ENCODE assay signal across 16 cellular contexts in genomic region chr6:18513253-18513798, GRCh38.
DNase-seq lines count a peak whose midpoint lies in the region; ATAC-seq and TF ChIP-seq lines count a peak whose summit lies in the region.
"Had no signal": no experiment of that assay in that cellular context is flagged by ENCODE, and none has a peak within 500 bp of the region (broad histone marks: within the 10 kb centered on the region; RNA-seq: fewer than 3 reads in every experiment).

No MANE protein-coding gene starts in this region.

- DNase-seq in natural killer cell treated with Interleukin-12 subunit alpha and Interleukin-12 subunit beta and Interleukin-15 and Interleukin-18, amount 100 ng/mL, for 72 hours (ENCODE audit: low spot score): no peak
- DNase-seq in natural killer cell: no peak
- DNase-seq in T-helper 2 cell treated with Interferon-gamma antibody and Interleukin-4, amounts not matched to agents 5 μg/mL and 100 μg/mL, for 36 hours (ENCODE audit: low spot score): peak; percentile 15
- no peak for DNase-seq in left lobe of liver (ENCODE audit: low spot score)
- no peak for DNase-seq in NCI-H69 (lab: John Stamatoyannopoulos, UW)
- DNase-seq in CD1c-positive myeloid dendritic cell (ENCODE audit: extremely low spot score): no peak
- no peak for DNase-seq in AG20443 (ENCODE audit: low spot score)
- DNase-seq: NCI-H1436; NCI-H2081; NCI-H510A treated with DMSO at 0.1 percent for 48 hours; NK-92 treated with Interleukin-12 subunit alpha and Interleukin-12 subunit beta, amount 100 ng/mL, for 24 hours; OCI-M1; RPMI8226 had no signal

- H3K9ac ChIP-seq in subcutaneous abdominal adipose tissue (ENCODE audit: low read length in 5 of 5): no peak overlapping the region
- H3K9ac ChIP-seq: BLaER1 had no signal

- H3K4me3 Mint-ChIP-seq in natural killer cell treated with Interleukin-12 subunit alpha and Interleukin-12 subunit beta and Interleukin-15 and Interleukin-18, amount 100 ng/mL, for 72 hours: no peak overlapping the region
- H3K4me3 Mint-ChIP-seq in natural killer cell: no peak overlapping the region
- no peak overlapping the region for H3K4me3 Mint-ChIP-seq in T-helper 2 cell treated with Interferon-gamma antibody and Interleukin-4, amounts not matched to agents 5 μg/mL and 100 μg/mL, for 36 hours

- peaks cover 0 to 30% (median 4%) of the 10 kb centered on the region in 5 donors for H3K4me1 ChIP-seq in subcutaneous abdominal adipose tissue (ENCODE audit: control insufficient read depth in 5 of 5, insufficient read depth in 5 of 5, low read length in 5 of 5)
- H3K4me1 ChIP-seq: BLaER1 had no signal

- peak; percentile 33 to 48 for ATAC-seq in natural killer cell treated with Interleukin-12 subunit alpha and Interleukin-12 subunit beta and Interleukin-15 and Interleukin-18, amount 100 ng/mL, for 72 hours
- ATAC-seq in natural killer cell (no peak), left lobe of liver (peak; percentile 92)
- ATAC-seq: K562 had no signal

- no peaks in the 10 kb centered on the region for H3K27me3 ChIP-seq in subcutaneous abdominal adipose tissue (ENCODE audit: control insufficient read depth in 5 of 5, insufficient read depth in 4 of 5, low read length in 5 of 5)
- H3K27me3 ChIP-seq: BLaER1 had no signal

- H3K27me3 Mint-ChIP-seq in natural killer cell treated with Interleukin-12 subunit alpha and Interleukin-12 subunit beta and Interleukin-15 and Interleukin-18, amount 100 ng/mL, for 72 hours: peaks cover 8 to 9% of the 10 kb centered on the region in 2 donors
- H3K27me3 Mint-ChIP-seq in natural killer cell (ENCODE audit: low read depth in 2 of 2): peaks cover 2 to 7% of the 10 kb centered on the region in 2 donors
- H3K27me3 Mint-ChIP-seq in T-helper 2 cell treated with Interferon-gamma antibody and Interleukin-4, amounts not matched to agents 5 μg/mL and 100 μg/mL, for 36 hours (ENCODE audit: low read depth): peaks cover 10% of the 10 kb centered on the region

- H3K4me1 Mint-ChIP-seq in natural killer cell treated with Interleukin-12 subunit alpha and Interleukin-12 subunit beta and Interleukin-15 and Interleukin-18, amount 100 ng/mL, for 72 hours (ENCODE audit: low read depth in 2 of 2): peaks cover 6 to 11% of the 10 kb centered on the region in 2 donors
- H3K4me1 Mint-ChIP-seq in natural killer cell: no peaks in the 10 kb centered on the region
- peaks cover 19% of the 10 kb centered on the region for H3K4me1 Mint-ChIP-seq in T-helper 2 cell treated with Interferon-gamma antibody and Interleukin-4, amounts not matched to agents 5 μg/mL and 100 μg/mL, for 36 hours (ENCODE audit: low read depth)

- no peak overlapping the region for H3K27ac Mint-ChIP-seq in natural killer cell treated with Interleukin-12 subunit alpha and Interleukin-12 subunit beta and Interleukin-15 and Interleukin-18, amount 100 ng/mL, for 72 hours
- no peak overlapping the region for H3K27ac Mint-ChIP-seq in natural killer cell
- no peak overlapping the region for H3K27ac Mint-ChIP-seq in T-helper 2 cell treated with Interferon-gamma antibody and Interleukin-4, amounts not matched to agents 5 μg/mL and 100 μg/mL, for 36 hours

- no peaks in the 10 kb centered on the region for H3K36me3 Mint-ChIP-seq in natural killer cell treated with Interleukin-12 subunit alpha and Interleukin-12 subunit beta and Interleukin-15 and Interleukin-18, amount 100 ng/mL, for 72 hours
- no peaks in the 10 kb centered on the region for H3K36me3 Mint-ChIP-seq in natural killer cell
- no peaks in the 10 kb centered on the region for H3K36me3 Mint-ChIP-seq in T-helper 2 cell treated with Interferon-gamma antibody and Interleukin-4, amounts not matched to agents 5 μg/mL and 100 μg/mL, for 36 hours (ENCODE audit: low read depth)

- no peaks in the 10 kb centered on the region for H3K36me3 ChIP-seq in subcutaneous abdominal adipose tissue (ENCODE audit: control insufficient read depth in 5 of 5, insufficient read depth in 5 of 5, low read length in 5 of 5)
- H3K36me3 ChIP-seq: BLaER1 had no signal

- H3K9me3 Mint-ChIP-seq in natural killer cell treated with Interleukin-12 subunit alpha and Interleukin-12 subunit beta and Interleukin-15 and Interleukin-18, amount 100 ng/mL, for 72 hours: no peaks in the 10 kb centered on the region
- H3K9me3 Mint-ChIP-seq in natural killer cell: no peaks in the 10 kb centered on the region
- no peaks in the 10 kb centered on the region for H3K9me3 Mint-ChIP-seq in T-helper 2 cell treated with Interferon-gamma antibody and Interleukin-4, amounts not matched to agents 5 μg/mL and 100 μg/mL, for 36 hours

- intact Hi-C loops in natural killer cell (cut with micrococcal nuclease): no loop called here

- TF ChIP-seq CTCF in natural killer cell (IDR thresholded peaks at IDR 0.05): no peak

- H3K9me3 ChIP-seq in subcutaneous abdominal adipose tissue (ENCODE audit: control insufficient read depth in 5 of 5, low read length in 5 of 5): no peaks in the 10 kb centered on the region
- H3K9me3 ChIP-seq: BLaER1 had no signal

- H3K4me3 ChIP-seq in subcutaneous abdominal adipose tissue (ENCODE audit: low read depth in 1 of 5, low read length in 5 of 5): no peak overlapping the region
- H3K4me3 ChIP-seq: BLaER1, K562 had no signal

- H3K27ac ChIP-seq in subcutaneous abdominal adipose tissue (ENCODE audit: low read depth, low read length): peak overlapping the region; percentile 63
- H3K27ac ChIP-seq: BLaER1 had no signal

Comparison
In these comparisons a context has a peak if more than half of its experiments do, and no peak if none do; other contexts are left out.
1. ATAC-seq: peak in natural killer cell treated with Interleukin-12 subunit alpha and Interleukin-12 subunit beta and Interleukin-15 and Interleukin-18, amount 100 ng/mL, for 72 hours (2 of 2) and left lobe of liver (single experiment); none in natural killer cell (0 of 3).